ENCODE assay signal across 20 cellular contexts in genomic region chr15:68617001-68617400, GRCh38. TPM values are rescaled to one million over a fixed set of nuclear protein-coding genes. Genes with fewer than 3 reads are reported as not detected.
DNase-seq lines count a peak whose midpoint lies in the region; ATAC-seq and FAIRE-seq lines count a peak whose summit lies in the region.
"Had no signal": no experiment of that assay in that cellular context is flagged by ENCODE, and none has a peak within 500 bp of the region (broad histone marks: within the 10 kb centered on the region; RNA-seq: fewer than 3 reads in every experiment).

No MANE protein-coding gene starts in this region.

- peak; percentile 32 for DNase-seq in NCI-H2171 treated with DMSO at 0.1 percent for 48 hours (lab: John Stamatoyannopoulos, UW)
- no peak for DNase-seq in NCI-H2171 (lab: John Stamatoyannopoulos, UW)
- DNase-seq in RPMI7951 (ENCODE audit: low read depth), result peak; percentile 65
- peak; percentile 55 for DNase-seq in glomerular visceral epithelial cell (ENCODE audit: extremely low spot score)
- peak; percentile 37 for DNase-seq in urothelium cell line (ENCODE audit: low spot score)
- DNase-seq: 8988T; activated CD4-positive, alpha-beta T cell treated with anti-CD3 and anti-CD28 coated beads for 1 hour; activated T-cell treated with anti-CD3 and anti-CD28 coated beads, Interleukin-2, amount 50 U/mL, for 1 hour; immature natural killer cell; KG1; MV-4-11; NCI-H1694; NCI-H82; Right ventricle myocardium superior; stimulated activated CD4-positive, alpha-beta T cell treated with anti-CD3 and anti-CD28 coated beads, Interleukin-2, amount 100 ng/mL, for 24 hours had no signal

- ATAC-seq in GM21737 (IDR thresholded peaks at IDR 0.05; ENCODE audit: unreplicated experiment), result no peak
- ATAC-seq in HG03469 (IDR thresholded peaks at IDR 0.05; ENCODE audit: unreplicated experiment), result no peak
- no peak for ATAC-seq in GM18517 (IDR thresholded peaks at IDR 0.05; ENCODE audit: unreplicated experiment)
- ATAC-seq: stimulated activated effector memory CD8-positive, alpha-beta T cell treated with anti-CD3 and anti-CD28 coated beads, Interleukin-12 subunit alpha, Interleukin-12 subunit beta, amount 100 ng/mL, for 72 hours had no signal

- peak; percentile 23 for FAIRE-seq in urothelium cell line (lab: Jason Lieb, UNC)
- FAIRE-seq: G401.6 had no signal

RNA-seq across cellular contexts. Expression of gene CORO2B, which starts 38.2 kb away (rescaled TPM):
- 5.6 and 5.9 TPM in 2 replicates for total RNA-seq in RPMI7951 (2014; rRNA removed; shearing (Covaris generic))
